Comparison of ENCODE assay signal across 12 cellular contexts in the genomic region with DNA sequence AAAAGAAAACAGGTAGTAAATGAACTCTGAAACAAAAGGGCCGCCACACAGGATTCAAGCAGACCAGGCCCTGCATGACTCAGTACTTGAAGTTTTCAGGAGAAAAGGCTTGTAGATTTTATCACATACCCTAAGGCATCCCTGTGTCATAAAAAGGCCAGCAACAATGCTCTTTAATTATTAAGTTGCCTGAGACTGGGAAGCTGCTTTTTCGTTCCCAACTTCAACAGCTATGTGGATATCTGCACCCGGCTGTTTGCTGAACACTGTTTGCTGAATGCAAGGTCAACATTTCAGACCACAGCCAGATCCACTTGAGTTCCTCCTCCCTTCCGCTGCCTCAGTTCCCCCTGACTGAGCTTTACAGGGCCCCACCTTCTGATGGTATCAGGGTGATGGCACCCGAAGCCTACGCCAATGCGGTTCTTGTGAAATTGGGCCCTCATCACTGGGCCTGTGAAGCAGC.
DNase-seq lines count a peak whose midpoint lies in the region; ATAC-seq lines count a peak whose summit lies in the region.
"Had no signal": no experiment of that assay in that cellular context is flagged by ENCODE, and none has a peak within 500 bp of the region (broad histone marks: within the 10 kb centered on the region; RNA-seq: fewer than 3 reads in every experiment).

No MANE protein-coding gene starts in this region.

- peaks cover 19% of the 10 kb centered on the region for H3K4me1 ChIP-seq in stomach smooth muscle (ENCODE audit: control insufficient read depth, insufficient read depth, low read length)

- peaks cover 60 to 61% of the 10 kb centered on the region in 2 donors for H3K36me3 ChIP-seq in stomach smooth muscle (ENCODE audit: control insufficient read depth in 2 of 2, insufficient read depth in 2 of 2, low read length in 2 of 2)

- no peak overlapping the region for H3K4me3 Mint-ChIP-seq in activated T-cell treated with anti-CD3 and anti-CD28 coated beads, Interleukin-2, amount 50 U/mL, for 24 hours
- H3K4me3 Mint-ChIP-seq: memory B cell had no signal

- H3K4me3 ChIP-seq in stomach smooth muscle (ENCODE audit: low read length in 2 of 2), result no peak overlapping the region
- H3K4me3 ChIP-seq: SJSA1 had no signal

- H3K4me1 Mint-ChIP-seq in activated T-cell treated with anti-CD3 and anti-CD28 coated beads, Interleukin-2, amount 50 U/mL, for 24 hours (ENCODE audit: low read depth), result peaks cover 58% of the 10 kb centered on the region

- H3K27me3 Mint-ChIP-seq in activated T-cell treated with anti-CD3 and anti-CD28 coated beads, Interleukin-2, amount 50 U/mL, for 24 hours, result no peaks in the 10 kb centered on the region
- H3K27me3 Mint-ChIP-seq: memory B cell had no signal

- in situ Hi-C loops in KBM-7 (cut with MboI; ENCODE audit: low pct_unique_long_range_greater_than_20kb, low sequenced_read_pairs), result no loop called here

- peak overlapping the region; percentile 94 for H3K27ac Mint-ChIP-seq in activated T-cell treated with anti-CD3 and anti-CD28 coated beads, Interleukin-2, amount 50 U/mL, for 24 hours
- H3K27ac Mint-ChIP-seq: memory B cell had no signal

- no peaks in the 10 kb centered on the region for H3K9me3 ChIP-seq in stomach smooth muscle (ENCODE audit: control insufficient read depth in 2 of 2, low read length in 2 of 2)
- H3K9me3 ChIP-seq: SJSA1 had no signal

- peaks cover 81% of the 10 kb centered on the region for H3K36me3 Mint-ChIP-seq in activated T-cell treated with anti-CD3 and anti-CD28 coated beads, Interleukin-2, amount 50 U/mL, for 24 hours (ENCODE audit: low read depth)

- no peak for DNase-seq in activated T-cell treated with anti-CD3 and anti-CD28 coated beads, Interleukin-2, amount 50 U/mL, for 24 hours
- DNase-seq in activated T-cell treated with anti-CD3 and anti-CD28 coated beads, Interleukin-2, amount 50 U/mL, for 1 hour, result no peak
- DNase-seq in T1000 (lab: John Stamatoyannopoulos, UW), result peak; percentile 25
- DNase-seq in islet precursor cell, result peak; percentile 94
- DNase-seq in KBM-7, result no peak
- DNase-seq in NCI-H1436 treated with DMSO at 0.1 percent for 48 hours (lab: John Stamatoyannopoulos, UW), result no peak
- DNase-seq: cerebellar nuclear complex, NCI-H2029 had no signal

- no peaks in the 10 kb centered on the region for H3K9me3 Mint-ChIP-seq in activated T-cell treated with anti-CD3 and anti-CD28 coated beads, Interleukin-2, amount 50 U/mL, for 24 hours
- H3K9me3 Mint-ChIP-seq: memory B cell had no signal

- H3K27ac ChIP-seq in stomach smooth muscle (ENCODE audit: low read length), result peak overlapping the region; percentile 24
- H3K27ac ChIP-seq: SJSA1 had no signal

- H3K27me3 ChIP-seq in stomach smooth muscle (ENCODE audit: control insufficient read depth in 1 of 2, insufficient read depth in 2 of 2, low read length in 2 of 2), result no peaks in the 10 kb centered on the region
- H3K27me3 ChIP-seq: SJSA1 had no signal

- no peak overlapping the region for H3K9ac ChIP-seq in stomach smooth muscle (ENCODE audit: low read length in 2 of 2)

- no peak for ATAC-seq in HG03565 (IDR thresholded peaks at IDR 0.05; ENCODE audit: unreplicated experiment)

Comparison
In these comparisons a context has a peak if more than half of its experiments do, and no peak if none do; other contexts are left out.
1. DNase-seq: peak in T1000 (single experiment) and islet precursor cell (single experiment); none in activated T-cell treated with anti-CD3 and anti-CD28 coated beads, Interleukin-2, amount 50 U/mL, for 24 hours (single experiment), activated T-cell treated with anti-CD3 and anti-CD28 coated beads, Interleukin-2, amount 50 U/mL, for 1 hour (single experiment), KBM-7 (single experiment) and NCI-H1436 treated with DMSO at 0.1 percent for 48 hours (single experiment).